Comparison of ENCODE assay signal across 33 cellular contexts in genomic region chr5:152177626-152178349, GRCh38.
"Had no signal": no experiment of that assay in that cellular context is flagged by ENCODE, and none has a peak within 500 bp of the region (broad histone marks: within the 10 kb centered on the region; RNA-seq: fewer than 3 reads in every experiment).

No MANE protein-coding gene starts in this region.

- H3K36me3 ChIP-seq: cardiac muscle cell, Peyer's patch had no signal

- H3K27me3 Mint-ChIP-seq: activated CD4-positive, alpha-beta memory T cell treated with anti-CD3 and anti-CD28 coated beads, Interleukin-2, amount 10 ng/mL, durations not matched to agents 7 days and 5 days; activated CD8-positive, alpha-beta memory T cell treated with anti-CD3 and anti-CD28 coated beads, Interleukin-2, amount 10 ng/mL, durations not matched to agents 7 days and 5 days had no signal

- H3K36me3 Mint-ChIP-seq: activated naive CD8-positive, alpha-beta T cell treated with anti-CD3 and anti-CD28 coated beads for 36 hours had no signal

- H3K4me3 ChIP-seq: cardiac muscle cell, Peyer's patch had no signal

- H3K27ac ChIP-seq: cardiac muscle cell, Peyer's patch, VCaP had no signal

- ATAC-seq: activated CD8-positive, alpha-beta memory T cell treated with anti-CD3 and anti-CD28 coated beads, Interleukin-2, amount 10 ng/mL, durations not matched to agents 7 days and 5 days; Right ventricle myocardium inferior had no signal

- H3K27me3 ChIP-seq: cardiac muscle cell, Peyer's patch had no signal

- H3K4me1 Mint-ChIP-seq: activated CD4-positive, alpha-beta memory T cell treated with anti-CD3 and anti-CD28 coated beads, Interleukin-2, amount 10 ng/mL, durations not matched to agents 7 days and 5 days; activated CD8-positive, alpha-beta memory T cell treated with anti-CD3 and anti-CD28 coated beads, Interleukin-2, amount 10 ng/mL, durations not matched to agents 7 days and 5 days; activated naive CD8-positive, alpha-beta T cell treated with anti-CD3 and anti-CD28 coated beads for 36 hours; central memory CD8-positive, alpha-beta T cell had no signal

- H3K9me3 Mint-ChIP-seq: central memory CD8-positive, alpha-beta T cell had no signal

- H3K4me1 ChIP-seq: Peyer's patch had no signal

- DNase-seq: activated CD4-positive, alpha-beta memory T cell treated with anti-CD3 and anti-CD28 coated beads, Interleukin-2, amount 10 ng/mL, durations not matched to agents 7 days and 5 days; activated CD4-positive, alpha-beta T cell treated with anti-CD3 and anti-CD28 coated beads for 1 hour; activated CD4-positive, alpha-beta T cell treated with anti-CD3 and anti-CD28 coated beads for 48 hours; activated CD4-positive, CD25-positive, alpha-beta regulatory T cell; activated CD8-positive, alpha-beta memory T cell treated with anti-CD3 and anti-CD28 coated beads for 24 hours; activated CD8-positive, alpha-beta memory T cell treated with anti-CD3 and anti-CD28 coated beads, Interleukin-2, amount 10 ng/mL, durations not matched to agents 7 days and 5 days; activated CD8-positive, alpha-beta memory T cell treated with anti-CD3 and anti-CD28 coated beads, Interleukin-2, amount 50 U/mL, for 48 hours; activated effector memory CD4-positive, alpha-beta T cell treated with anti-CD3 and anti-CD28 coated beads, Interleukin-2, amount 50 U/mL, for 16 hours; activated naive CD4-positive, alpha-beta T cell; activated naive CD4-positive, alpha-beta T cell treated with anti-CD3 and anti-CD28 coated beads, Interleukin-2, amount 50 U/mL, for 16 hours; activated naive CD8-positive, alpha-beta T cell treated with anti-CD3 and anti-CD28 coated beads for 36 hours; activated T-cell treated with anti-CD3 and anti-CD28 coated beads, Interleukin-2, amount 50 U/mL, for 48 hours; amniotic stem cell; aorta; Kasumi-1; MM.1S; MV-4-11; NCI-H1092; NCI-H1436 treated with DMSO at 0.1 percent for 48 hours; NCI-H1694 treated with DMSO at 0.1 percent for 48 hours; NCI-H2029; NCI-H345; NCI-H524 treated with DMSO at 0.1 percent for 48 hours; Peyer's patch; RPMI8226; SIG-M5; T-helper 1 cell; T-helper 2 cell; T-helper 9 cell had no signal

- H3K4me3 Mint-ChIP-seq: activated CD4-positive, alpha-beta memory T cell treated with anti-CD3 and anti-CD28 coated beads, Interleukin-2, amount 10 ng/mL, durations not matched to agents 7 days and 5 days; activated CD8-positive, alpha-beta memory T cell treated with anti-CD3 and anti-CD28 coated beads, Interleukin-2, amount 10 ng/mL, durations not matched to agents 7 days and 5 days; activated naive CD8-positive, alpha-beta T cell treated with anti-CD3 and anti-CD28 coated beads for 36 hours; central memory CD8-positive, alpha-beta T cell had no signal

- H3K27ac Mint-ChIP-seq: activated CD4-positive, alpha-beta memory T cell treated with anti-CD3 and anti-CD28 coated beads, Interleukin-2, amount 10 ng/mL, durations not matched to agents 7 days and 5 days; activated CD8-positive, alpha-beta memory T cell treated with anti-CD3 and anti-CD28 coated beads, Interleukin-2, amount 10 ng/mL, durations not matched to agents 7 days and 5 days; activated naive CD8-positive, alpha-beta T cell treated with anti-CD3 and anti-CD28 coated beads for 36 hours had no signal
